ENCODE assay signal across 8 cellular contexts in genomic region chr5:80245986-80246781, GRCh38. TPM values are rescaled to one million over a fixed set of nuclear protein-coding genes. Genes with fewer than 3 reads are reported as not detected.
A peak's percentile ranks its signal among the peaks of the same experiment; 100 is the strongest.
DNase-seq lines count a peak whose midpoint lies in the region; ATAC-seq and TF ChIP-seq lines count a peak whose summit lies in the region.

No MANE protein-coding gene starts in this region.

- no peak overlapping the region for H3K4me3 ChIP-seq in mesodermal cell (ENCODE audit: extremely low read depth, insufficient read depth, low read length, poor library complexity, severe bottlenecking)

- peaks cover 2 to 13% of the 10 kb centered on the region in 2 donors for H3K9me3 Mint-ChIP-seq in natural killer cell

- TF ChIP-seq CTCF in C4-2B (conservative IDR thresholded peaks at IDR 0.05) (no peak), natural killer cell (IDR thresholded peaks at IDR 0.05) (no peak)

- H3K27ac Mint-ChIP-seq in natural killer cell, result no peak overlapping the region

- H3K27ac ChIP-seq in C4-2B (peak overlapping the region; percentile 74), mesodermal cell (ENCODE audit: low read depth, low read length, severe bottlenecking) (peak overlapping the region; percentile 68)

- peaks cover 16% of the 10 kb centered on the region for H3K36me3 Mint-ChIP-seq in natural killer cell

- peak; percentile 88 for DNase-seq in NCI-H748 (lab: John Stamatoyannopoulos, UW; ENCODE audit: unreplicated experiment)
- peak; percentile 72 for DNase-seq in dedifferentiated amniotic fluid mesenchymal stem cell (ENCODE audit: extremely low spot score)
- DNase-seq in natural killer cell, result no peak
- no peak for DNase-seq in ACHN
- DNase-seq in COLO829 (ENCODE audit: low spot score), result no peak

- in situ Hi-C loops in ACHN (cut with HindIII; ENCODE audit: low pct_ligation_motif_present, low pct_unique_long_range_greater_than_20kb, low sequenced_read_pairs), result no loop called here

- 67% methylated on average over 1 of the region's 2 CpGs for WGBS in mesodermal cell (ENCODE audit: insufficient coverage in 2 of 2), 2 experiments

- intact Hi-C loops in natural killer cell (cut with micrococcal nuclease), result no loop called here

- ATAC-seq in natural killer cell (no peak), GM18861 (IDR thresholded peaks at IDR 0.05; ENCODE audit: unreplicated experiment) (no peak)

- H3K4me1 ChIP-seq in mesodermal cell (ENCODE audit: control insufficient read depth, insufficient read depth, low read length, poor library complexity, severe bottlenecking), result peaks cover 24% of the 10 kb centered on the region

- H3K27me3 Mint-ChIP-seq in natural killer cell (ENCODE audit: low read depth in 2 of 2), result no peaks in the 10 kb centered on the region

- H3K36me3 ChIP-seq in mesodermal cell (ENCODE audit: control insufficient read depth, insufficient read depth, low read length), result peaks cover 22% of the 10 kb centered on the region

- peaks cover 8 to 17% of the 10 kb centered on the region in 2 donors for H3K4me1 Mint-ChIP-seq in natural killer cell

- no peak overlapping the region for H3K4me3 Mint-ChIP-seq in natural killer cell

- H3K9me3 ChIP-seq in mesodermal cell (ENCODE audit: control insufficient read depth, low read length), result peaks cover 23% of the 10 kb centered on the region

RNA-seq across cellular contexts. Expression of gene SERINC5, which starts 9.7 kb away (rescaled TPM):
- 33.0 TPM for polyA plus RNA-seq in mesodermal cell (2013, experiment 1 of 2)
- 34.5 TPM for polyA plus RNA-seq in mesodermal cell (2013, experiment 2 of 2)
- 10 to 100 TPM in 2 of 3 donors, 1 to 10 TPM in 1; 6.8 to 18.9 (median 14.5) TPM for total RNA-seq in natural killer cell

Comparison
In these comparisons a context has a peak if more than half of its experiments do, and no peak if none do; other contexts are left out.
1. DNase-seq: peak in NCI-H748 (single experiment) and dedifferentiated amniotic fluid mesenchymal stem cell (single experiment); none in natural killer cell (single experiment), ACHN (single experiment) and COLO829 (single experiment).